ENCODE assay signal across 28 cellular contexts in genomic region chr2:110717734-110718133, GRCh38. TPM values are rescaled to one million over a fixed set of nuclear protein-coding genes. Genes with fewer than 3 reads are reported as not detected.
DNase-seq lines count a peak whose midpoint lies in the region; ATAC-seq and TF ChIP-seq lines count a peak whose summit lies in the region.
"Had no signal": no experiment of that assay in that cellular context is flagged by ENCODE, and none has a peak within 500 bp of the region (broad histone marks: within the 10 kb centered on the region; RNA-seq: fewer than 3 reads in every experiment).

No MANE protein-coding gene starts in this region.

- H3K9ac ChIP-seq in BLaER1 treated with 17β-estradiol and CSF1 and Interleukin-3, amounts not matched to agents 10 nM and 100 nM = no peak overlapping the region
- H3K9ac ChIP-seq: SK-N-SH had no signal

- H3K4me2 ChIP-seq in BLaER1 treated with 17β-estradiol and CSF1 and Interleukin-3, amounts not matched to agents 10 nM and 100 nM = peak overlapping the region in 6 of 11 experiments; percentile 0 to 47 (median 30); a peak in 8 of 22 replicates
- H3K4me2 ChIP-seq: SK-N-SH had no signal

- TF ChIP-seq EP300 in gastroesophageal sphincter (IDR thresholded peaks at IDR 0.05) = no peak

- H3K27me3 ChIP-seq in BLaER1 treated with 17β-estradiol and CSF1 and Interleukin-3, amounts not matched to agents 10 nM and 100 nM = no peaks in the 10 kb centered on the region
- H3K27me3 ChIP-seq in adrenal gland (no peaks in the 10 kb centered on the region), gastroesophageal sphincter (no peaks in the 10 kb centered on the region)
- H3K27me3 ChIP-seq: BE2C, gastrocnemius medialis, sigmoid colon, stomach, tibial nerve had no signal

- H3K4me3 ChIP-seq in BLaER1 treated with 17β-estradiol and CSF1 and Interleukin-3, amounts not matched to agents 10 nM and 100 nM = no peak overlapping the region
- no peak overlapping the region for H3K4me3 ChIP-seq in adrenal gland
- no peak overlapping the region for H3K4me3 ChIP-seq in gastroesophageal sphincter
- H3K4me3 ChIP-seq: gastrocnemius medialis, sigmoid colon, stomach, tibial nerve had no signal

- intact Hi-C loops in adrenal gland (cut with DNase I) = no loop called here

- H4K20me1 ChIP-seq in BLaER1 treated with 17β-estradiol and CSF1 and Interleukin-3, amounts not matched to agents 10 nM and 100 nM = no peaks in the 10 kb centered on the region

- TF ChIP-seq CTCF in adrenal gland (IDR thresholded peaks at IDR 0.05) (no peak), gastroesophageal sphincter (IDR thresholded peaks at IDR 0.05) (no peak)

- no peaks in the 10 kb centered on the region for H3K9me3 ChIP-seq in BLaER1 treated with 17β-estradiol and CSF1 and Interleukin-3, amounts not matched to agents 10 nM and 100 nM (replicated peaks in 1 of 11)
- H3K9me3 ChIP-seq in adrenal gland (replicated peaks in 1 of 3) (no peaks in the 10 kb centered on the region), gastroesophageal sphincter (no peaks in the 10 kb centered on the region)
- H3K9me3 ChIP-seq: BE2C, gastrocnemius medialis, sigmoid colon, SK-N-SH, stomach, tibial nerve had no signal

- H3K4me1 ChIP-seq in BLaER1 treated with 17β-estradiol and CSF1 and Interleukin-3, amounts not matched to agents 10 nM and 100 nM = peaks cover 0 to 12% (median 5%) of the 10 kb centered on the region in 10 experiments; a peak in 7 of 20 replicates
- H3K4me1 ChIP-seq in adrenal gland (replicated peaks in 1 of 2) = peaks cover 7 to 28% of the 10 kb centered on the region in 2 donors
- H3K4me1 ChIP-seq in gastroesophageal sphincter = peaks cover 0 to 20% (median 6%) of the 10 kb centered on the region in 3 donors
- H3K4me1 ChIP-seq: BE2C, sigmoid colon had no signal

- ATAC-seq in gastroesophageal sphincter = peak; percentile 79
- no peak for ATAC-seq in HG03460 (IDR thresholded peaks at IDR 0.05; ENCODE audit: unreplicated experiment)
- ATAC-seq: activated CD4-positive, CD25-positive, alpha-beta regulatory T cell treated with anti-CD3 and anti-CD28 coated beads, Interleukin-2, amount 50 U/mL, for 24 hours; activated CD8-positive, alpha-beta memory T cell treated with anti-CD3 and anti-CD28 coated beads, Interleukin-2, amount 10 ng/mL, durations not matched to agents 7 days and 5 days; gastrocnemius medialis had no signal

- 25 to 33% (median 30%) methylated on average over 4 of the region's 4 CpGs for WGBS in adrenal gland, 4 donors
- 11 to 14% methylated on average over 3 to 4 of the region's 4 CpGs for WGBS in gastroesophageal sphincter (ENCODE audit: low coverage in 1 of 2), 2 donors

- peak; percentile 41 to 75 (median 62) for DNase-seq in adrenal gland
- DNase-seq in putamen (ENCODE audit: low spot score) = peak; percentile 61
- no peak for DNase-seq in DMS153 treated with DMSO at 0.1 percent for 48 hours (lab: John Stamatoyannopoulos, UW; ENCODE audit: unreplicated experiment)
- no peak for DNase-seq in LoVo (ENCODE audit: low spot score)
- DNase-seq in Ammon's horn (ENCODE audit: low spot score) = no peak
- DNase-seq: ACHN; activated CD4-positive, alpha-beta T cell treated with anti-CD3 and anti-CD28 coated beads, Interleukin-2, amount 50 U/mL, for 4 hours; activated CD8-positive, alpha-beta memory T cell treated with anti-CD3 and anti-CD28 coated beads, Interleukin-2, amount 10 ng/mL, durations not matched to agents 7 days and 5 days; activated gamma-delta T cell treated with Interleukin-2 at 50 U/mL for 16 hours; activated naive CD8-positive, alpha-beta T cell treated with anti-CD3 and anti-CD28 coated beads, Interleukin-2, amount 10 ng/mL, durations not matched to agents 7 days and 5 days; activated T-cell treated with anti-CD3 and anti-CD28 coated beads, Interleukin-2, amount 50 U/mL, for 48 hours; BE2C; central memory CD4-positive, alpha-beta T cell; erythroblast; gastrocnemius medialis; NCI-H1694 treated with DMSO at 0.1 percent for 48 hours; posterior cingulate gyrus; sigmoid colon; SK-N-SH; stimulated activated CD4-positive, alpha-beta T cell treated with anti-CD3 and anti-CD28 coated beads, Interleukin-4, amount 100 ng/mL, for 1 hour; stomach had no signal

- H3K27ac ChIP-seq in BLaER1 treated with 17β-estradiol and CSF1 and Interleukin-3, amounts not matched to agents 10 nM and 100 nM = no peak overlapping the region
- H3K27ac ChIP-seq in adrenal gland (peak overlapping the region in 2 of 5 donors; percentile 55 to 63), gastroesophageal sphincter (no peak overlapping the region)
- H3K27ac ChIP-seq: gastrocnemius medialis, sigmoid colon, stomach, tibial nerve had no signal

- H3K36me3 ChIP-seq in BLaER1 treated with 17β-estradiol and CSF1 and Interleukin-3, amounts not matched to agents 10 nM and 100 nM = no peaks in the 10 kb centered on the region
- H3K36me3 ChIP-seq in adrenal gland (replicated peaks in 1 of 2) (no peaks in the 10 kb centered on the region), gastroesophageal sphincter (no peaks in the 10 kb centered on the region)
- H3K36me3 ChIP-seq: BE2C, gastrocnemius medialis, sigmoid colon, stomach, tibial nerve had no signal

- TF ChIP-seq POLR2A in adrenal gland (IDR thresholded peaks at IDR 0.05) (no peak), gastroesophageal sphincter (IDR thresholded peaks at IDR 0.05) (no peak)

RNA-seq across cellular contexts. Expression of gene ACOXL, which starts 14.6 kb away (rescaled TPM):
- total RNA-seq in adrenal gland (under 1 TPM in 1 of 8 donors, not detected in 7; 0.19 TPM), gastroesophageal sphincter (not detected)
- polyA plus RNA-seq in adrenal gland = under 1 TPM in 2 of 3 donors, not detected in 1; 0.05 to 0.13 TPM
- total RNA-seq: activated naive CD8-positive, alpha-beta T cell treated with anti-CD3 and anti-CD28 coated beads, Interleukin-2, amount 10 ng/mL, durations not matched to agents 7 days and 5 days; gastrocnemius medialis; myocyte; NCI-H460; sigmoid colon had no signal
- polyA plus RNA-seq: SK-N-SH had no signal

RNA-seq across cellular contexts. Expression of gene BUB1, which starts 39.9 kb away (rescaled TPM):
- total RNA-seq in adrenal gland = 1 to 10 TPM in 7 of 8 donors, under 1 TPM in 1; 0.66 to 1.6 (median 1.3) TPM
- 1 to 10 TPM in 1 of 3 donors, under 1 TPM in 2; 0.17 to 2.0 (median 0.24) TPM for polyA plus RNA-seq in adrenal gland
- 1 to 10 TPM in 2 of 4 donors, under 1 TPM in 1, not detected in 1; 0.40 to 2.3 (median 1.0) TPM for total RNA-seq in gastroesophageal sphincter

Comparison
In these comparisons a context has a peak if more than half of its experiments do, and no peak if none do; other contexts are left out.
1. DNase-seq: peak in adrenal gland (7 of 7) and putamen (single experiment); none in DMS153 treated with DMSO at 0.1 percent for 48 hours (single experiment), LoVo (single experiment) and Ammon's horn (single experiment).